In genomic region chr1:76037314-76037713, GRCh38 we compare ENCODE assay signal across 27 cellular contexts. TPM values are rescaled to one million over a fixed set of nuclear protein-coding genes. Genes with fewer than 3 reads are reported as not detected.
"Had no signal": no experiment of that assay in that cellular context is flagged by ENCODE, and none has a peak within 500 bp of the region (broad histone marks: within the 10 kb centered on the region; RNA-seq: fewer than 3 reads in every experiment).

No MANE protein-coding gene starts in this region.

- H3K4me3 ChIP-seq: breast epithelium, esophagus muscularis mucosa, right lobe of liver, skin epidermis, thoracic aorta, upper lobe of right lung had no signal

- H3K9me3 ChIP-seq: breast epithelium, esophagus muscularis mucosa, right lobe of liver, thoracic aorta, upper lobe of right lung had no signal

- H3K27me3 ChIP-seq: breast epithelium, right lobe of liver, upper lobe of right lung had no signal

- H3K27ac Mint-ChIP-seq: activated CD4-positive, alpha-beta memory T cell treated with anti-CD3 and anti-CD28 coated beads, Interleukin-2, amount 10 ng/mL, durations not matched to agents 7 days and 5 days; activated CD4-positive, alpha-beta T cell treated with anti-CD3 and anti-CD28 coated beads, Interleukin-2, amount 10 ng/mL, durations not matched to agents 24 days and 14 days; activated naive CD4-positive, alpha-beta T cell treated with anti-CD3 and anti-CD28 coated beads, Interleukin-2, amount 50 U/mL, for 24 hours; activated naive CD8-positive, alpha-beta T cell treated with anti-CD3 and anti-CD28 coated beads, Interleukin-2, amount 50 U/mL, for 24 hours; activated T-helper 2 cell treated with anti-CD3 and anti-CD28 coated beads, Interferon-gamma antibody, Interleukin-2, Interleukin-4, amounts not matched to agents 10 μg/mL and 5 μg/mL and 100 μg/mL, durations not matched to agents 14 hours and 24 hours and 36 hours; dendritic cell treated with granulocyte-macrophage colony-stimulating factor and Interleukin-4, amounts not matched to agents 40 ng/mL and 50 ng/mL, for 4 days; endodermal cell; natural killer cell treated with Interleukin-12 subunit alpha and Interleukin-12 subunit beta and Interleukin-15 and Interleukin-18, amount 100 ng/mL, for 72 hours; stimulated activated effector memory CD8-positive, alpha-beta T cell treated with anti-CD3 and anti-CD28 coated beads, Interleukin-12 subunit alpha, Interleukin-12 subunit beta, amount 100 ng/mL, for 72 hours; stimulated activated naive CD8-positive, alpha-beta T cell treated with anti-CD3 and anti-CD28 coated beads, Interleukin-15, Interleukin-2, amounts not matched to agents 100 ng/mL and 50 ng/mL, for 24 hours; T-helper 17 cell had no signal

- H3K4me1 ChIP-seq: breast epithelium, esophagus muscularis mucosa, right lobe of liver, upper lobe of right lung had no signal

- H3K9me3 Mint-ChIP-seq: activated CD4-positive, alpha-beta memory T cell treated with anti-CD3 and anti-CD28 coated beads, Interleukin-2, amount 10 ng/mL, durations not matched to agents 7 days and 5 days; activated CD4-positive, alpha-beta T cell treated with anti-CD3 and anti-CD28 coated beads, Interleukin-2, amount 10 ng/mL, durations not matched to agents 24 days and 14 days; activated naive CD4-positive, alpha-beta T cell treated with anti-CD3 and anti-CD28 coated beads, Interleukin-2, amount 50 U/mL, for 24 hours; activated naive CD8-positive, alpha-beta T cell treated with anti-CD3 and anti-CD28 coated beads, Interleukin-2, amount 50 U/mL, for 24 hours; activated T-helper 2 cell treated with anti-CD3 and anti-CD28 coated beads, Interferon-gamma antibody, Interleukin-2, Interleukin-4, amounts not matched to agents 10 μg/mL and 5 μg/mL and 100 μg/mL, durations not matched to agents 14 hours and 24 hours and 36 hours; dendritic cell treated with granulocyte-macrophage colony-stimulating factor and Interleukin-4, amounts not matched to agents 40 ng/mL and 50 ng/mL, for 4 days; endodermal cell; natural killer cell treated with Interleukin-12 subunit alpha and Interleukin-12 subunit beta and Interleukin-15 and Interleukin-18, amount 100 ng/mL, for 72 hours; stimulated activated effector memory CD8-positive, alpha-beta T cell treated with anti-CD3 and anti-CD28 coated beads, Interleukin-12 subunit alpha, Interleukin-12 subunit beta, amount 100 ng/mL, for 72 hours; stimulated activated naive CD8-positive, alpha-beta T cell treated with anti-CD3 and anti-CD28 coated beads, Interleukin-15, Interleukin-2, amounts not matched to agents 100 ng/mL and 50 ng/mL, for 24 hours had no signal

- H3K36me3 Mint-ChIP-seq: activated naive CD4-positive, alpha-beta T cell treated with anti-CD3 and anti-CD28 coated beads, Interleukin-2, amount 50 U/mL, for 24 hours; natural killer cell treated with Interleukin-12 subunit alpha and Interleukin-12 subunit beta and Interleukin-15 and Interleukin-18, amount 100 ng/mL, for 72 hours; stimulated activated effector memory CD8-positive, alpha-beta T cell treated with anti-CD3 and anti-CD28 coated beads, Interleukin-12 subunit alpha, Interleukin-12 subunit beta, amount 100 ng/mL, for 72 hours had no signal

- H3K27ac ChIP-seq: breast epithelium, esophagus muscularis mucosa, right lobe of liver, skin epidermis, thoracic aorta, upper lobe of right lung had no signal

- DNase-seq: activated CD4-positive, alpha-beta memory T cell treated with anti-CD3 and anti-CD28 coated beads, Interleukin-2, amount 10 ng/mL, durations not matched to agents 7 days and 5 days; activated CD4-positive, alpha-beta T cell treated with anti-CD3 and anti-CD28 coated beads, Interleukin-2, amount 10 ng/mL, durations not matched to agents 24 days and 14 days; activated CD4-positive, CD25-positive, alpha-beta regulatory T cell treated with anti-CD3 and anti-CD28 coated beads, Interleukin-2, amount 50 U/mL, for 72 hours; activated naive CD8-positive, alpha-beta T cell treated with anti-CD3 and anti-CD28 coated beads, Interleukin-2, amount 50 U/mL, for 24 hours; activated T-cell treated with anti-CD3 and anti-CD28 coated beads, Interleukin-2, amount 50 U/mL, for 48 hours; amygdala; central memory CD4-positive, alpha-beta T cell; endodermal cell; islet precursor cell; mammary epithelial cell; midbrain; right lobe of liver; stimulated activated CD4-positive, alpha-beta T cell treated with anti-CD3 and anti-CD28 coated beads, Interleukin-4, amount 100 ng/mL, for 24 hours; T-helper 17 cell; upper lobe of right lung had no signal

- H3K4me3 Mint-ChIP-seq: activated CD4-positive, alpha-beta memory T cell treated with anti-CD3 and anti-CD28 coated beads, Interleukin-2, amount 10 ng/mL, durations not matched to agents 7 days and 5 days; activated CD4-positive, alpha-beta T cell treated with anti-CD3 and anti-CD28 coated beads, Interleukin-2, amount 10 ng/mL, durations not matched to agents 24 days and 14 days; activated naive CD4-positive, alpha-beta T cell treated with anti-CD3 and anti-CD28 coated beads, Interleukin-2, amount 50 U/mL, for 24 hours; activated naive CD8-positive, alpha-beta T cell treated with anti-CD3 and anti-CD28 coated beads, Interleukin-2, amount 50 U/mL, for 24 hours; dendritic cell treated with granulocyte-macrophage colony-stimulating factor and Interleukin-4, amounts not matched to agents 40 ng/mL and 50 ng/mL, for 4 days; endodermal cell; natural killer cell treated with Interleukin-12 subunit alpha and Interleukin-12 subunit beta and Interleukin-15 and Interleukin-18, amount 100 ng/mL, for 72 hours; stimulated activated effector memory CD8-positive, alpha-beta T cell treated with anti-CD3 and anti-CD28 coated beads, Interleukin-12 subunit alpha, Interleukin-12 subunit beta, amount 100 ng/mL, for 72 hours; stimulated activated naive CD8-positive, alpha-beta T cell treated with anti-CD3 and anti-CD28 coated beads, Interleukin-15, Interleukin-2, amounts not matched to agents 100 ng/mL and 50 ng/mL, for 24 hours; T-helper 17 cell had no signal

- H3K36me3 ChIP-seq: breast epithelium, esophagus muscularis mucosa, right lobe of liver, thoracic aorta, upper lobe of right lung had no signal

- H3K27me3 Mint-ChIP-seq: dendritic cell treated with granulocyte-macrophage colony-stimulating factor and Interleukin-4, amounts not matched to agents 40 ng/mL and 50 ng/mL, for 4 days; stimulated activated naive CD8-positive, alpha-beta T cell treated with anti-CD3 and anti-CD28 coated beads, Interleukin-15, Interleukin-2, amounts not matched to agents 100 ng/mL and 50 ng/mL, for 24 hours had no signal

- ATAC-seq: activated naive CD8-positive, alpha-beta T cell treated with anti-CD3 and anti-CD28 coated beads, Interleukin-2, amount 50 U/mL, for 24 hours; natural killer cell treated with Interleukin-12 subunit alpha and Interleukin-12 subunit beta and Interleukin-15 and Interleukin-18, amount 100 ng/mL, for 72 hours; right lobe of liver; stimulated activated effector memory CD8-positive, alpha-beta T cell treated with anti-CD3 and anti-CD28 coated beads, Interleukin-12 subunit alpha, Interleukin-12 subunit beta, amount 100 ng/mL, for 72 hours; T-helper 17 cell; upper lobe of right lung had no signal

- H3K4me1 Mint-ChIP-seq: activated CD4-positive, alpha-beta memory T cell treated with anti-CD3 and anti-CD28 coated beads, Interleukin-2, amount 10 ng/mL, durations not matched to agents 7 days and 5 days; activated CD4-positive, alpha-beta T cell treated with anti-CD3 and anti-CD28 coated beads, Interleukin-2, amount 10 ng/mL, durations not matched to agents 24 days and 14 days; activated naive CD4-positive, alpha-beta T cell treated with anti-CD3 and anti-CD28 coated beads, Interleukin-2, amount 50 U/mL, for 24 hours; activated naive CD8-positive, alpha-beta T cell treated with anti-CD3 and anti-CD28 coated beads, Interleukin-2, amount 50 U/mL, for 24 hours; stimulated activated effector memory CD8-positive, alpha-beta T cell treated with anti-CD3 and anti-CD28 coated beads, Interleukin-12 subunit alpha, Interleukin-12 subunit beta, amount 100 ng/mL, for 72 hours; T-helper 17 cell had no signal

- FAIRE-seq: frontal cortex had no signal

RNA-seq across cellular contexts. Expression of gene ST6GALNAC3, which starts 37.2 kb away (rescaled TPM):
- total RNA-seq: activated CD4-positive, alpha-beta memory T cell treated with anti-CD3 and anti-CD28 coated beads, Interleukin-2, amount 10 ng/mL, durations not matched to agents 7 days and 5 days; activated T-helper 2 cell treated with anti-CD3 and anti-CD28 coated beads, Interferon-gamma antibody, Interleukin-2, Interleukin-4, amounts not matched to agents 10 μg/mL and 5 μg/mL and 100 μg/mL, durations not matched to agents 14 hours and 24 hours and 36 hours; myocyte had no signal
